ENCODE assay signal across 1 cellular context in genomic region chr1:206116873-206117150, GRCh38.
TF ChIP-seq lines count a peak whose summit lies in the region.

No MANE protein-coding gene starts in this region.

TF ChIP-seq in K562, 482 proteins besides CTCF, POLR2A, EP300 and RAD21:
- TF ChIP-seq ELF4 (CRISPR knock-in tag; IDR thresholded peaks at IDR 0.05) (0 out of 2 replicates have a peak, but pooled peaks have one; percentile 19), SFPQ (IDR thresholded peaks at IDR 0.05; ENCODE audit: low read depth, low read length) (no peak), ZBTB26 (CRISPR knock-in tag; IDR thresholded peaks at IDR 0.05) (0 out of 2 replicates have a peak, but pooled peaks have one; percentile 54)
